8 cellular contexts compared by ENCODE assay signal in genomic region chr13:107866007-107866665, GRCh38.
DNase-seq lines count a peak whose midpoint lies in the region; ATAC-seq and TF ChIP-seq lines count a peak whose summit lies in the region.

No MANE protein-coding gene starts in this region.

- DNase-seq in COR-L47 (lab: John Stamatoyannopoulos, UW) (peak; percentile 88), NCI-H1694 treated with DMSO at 0.1 percent for 48 hours (lab: John Stamatoyannopoulos, UW) (peak; percentile 54), cerebellar cortex (ENCODE audit: low spot score) (peak; percentile 44), mesothelial cell of epicardium (ENCODE audit: low spot score in 2 of 2, unreplicated experiment in 2 of 2) (peak in 1 of 2 experiments; percentile 50), RWPE1 (ENCODE audit: low spot score) (no peak)
- no peak for DNase-seq in activated CD4-positive, alpha-beta memory T cell treated with anti-CD3 and anti-CD28 coated beads for 36 hours

- H3K27ac ChIP-seq in RWPE1: no peak overlapping the region

- POLR2A ChIA-PET in RWPE1 (lab: Yijun Ruan, JAX; ENCODE audit: low non-redundant PET): no interaction called here
- POLR2A ChIA-PET in activated CD4-positive, alpha-beta memory T cell treated with anti-CD3 and anti-CD28 coated beads for 36 hours (lab: Charles Lee): no interaction called here

- H3K27me3 Mint-ChIP-seq in mesothelial cell of epicardium (ENCODE audit: low read depth): peaks cover 77% of the 10 kb centered on the region
- peaks cover 32% of the 10 kb centered on the region for H3K27me3 Mint-ChIP-seq in activated CD4-positive, alpha-beta memory T cell treated with anti-CD3 and anti-CD28 coated beads for 36 hours

- TF ChIP-seq CTCF in mesothelial cell of epicardium (IDR thresholded peaks at IDR 0.05; ENCODE audit: unreplicated experiment) (no peak), RWPE1 (conservative IDR thresholded peaks at IDR 0.05; ENCODE audit: low read depth) (no peak)

- no peak for ATAC-seq in HG03135 (IDR thresholded peaks at IDR 0.05; ENCODE audit: unreplicated experiment)
- ATAC-seq in HG02938 (IDR thresholded peaks at IDR 0.05; ENCODE audit: unreplicated experiment): no peak

- no peaks in the 10 kb centered on the region for H3K36me3 Mint-ChIP-seq in mesothelial cell of epicardium
- H3K36me3 Mint-ChIP-seq in activated CD4-positive, alpha-beta memory T cell treated with anti-CD3 and anti-CD28 coated beads for 36 hours: no peaks in the 10 kb centered on the region

- H3K27ac Mint-ChIP-seq in mesothelial cell of epicardium: no peak overlapping the region
- H3K27ac Mint-ChIP-seq in activated CD4-positive, alpha-beta memory T cell treated with anti-CD3 and anti-CD28 coated beads for 36 hours: no peak overlapping the region

- H3K9me3 Mint-ChIP-seq in mesothelial cell of epicardium: no peaks in the 10 kb centered on the region
- H3K9me3 Mint-ChIP-seq in activated CD4-positive, alpha-beta memory T cell treated with anti-CD3 and anti-CD28 coated beads for 36 hours: no peaks in the 10 kb centered on the region

- H3K4me3 Mint-ChIP-seq in mesothelial cell of epicardium: peak overlapping the region; percentile 65
- H3K4me3 Mint-ChIP-seq in activated CD4-positive, alpha-beta memory T cell treated with anti-CD3 and anti-CD28 coated beads for 36 hours: no peak overlapping the region

- peaks cover 18% of the 10 kb centered on the region for H3K4me1 Mint-ChIP-seq in mesothelial cell of epicardium
- H3K4me1 Mint-ChIP-seq in activated CD4-positive, alpha-beta memory T cell treated with anti-CD3 and anti-CD28 coated beads for 36 hours (ENCODE audit: low read depth): peaks cover 9% of the 10 kb centered on the region

- intact Hi-C loops in activated CD4-positive, alpha-beta memory T cell treated with anti-CD3 and anti-CD28 coated beads for 36 hours (cut with micrococcal nuclease): loop anchor here (5.0 kb wide), 1 partner anchor 654 kb away; no protein-coding TSS in a partner anchor

- CTCF ChIA-PET in RWPE1 (lab: Yijun Ruan, JAX): no interaction called here
- CTCF ChIA-PET in activated CD4-positive, alpha-beta memory T cell treated with anti-CD3 and anti-CD28 coated beads for 36 hours (lab: Charles Lee): no interaction called here

Comparison
In these comparisons a context has a peak if more than half of its experiments do, and no peak if none do; other contexts are left out.
1. DNase-seq: peak in COR-L47 (single experiment), NCI-H1694 treated with DMSO at 0.1 percent for 48 hours (single experiment) and cerebellar cortex (single experiment); none in RWPE1 (single experiment) and activated CD4-positive, alpha-beta memory T cell treated with anti-CD3 and anti-CD28 coated beads for 36 hours (single experiment).